In the genomic region with DNA sequence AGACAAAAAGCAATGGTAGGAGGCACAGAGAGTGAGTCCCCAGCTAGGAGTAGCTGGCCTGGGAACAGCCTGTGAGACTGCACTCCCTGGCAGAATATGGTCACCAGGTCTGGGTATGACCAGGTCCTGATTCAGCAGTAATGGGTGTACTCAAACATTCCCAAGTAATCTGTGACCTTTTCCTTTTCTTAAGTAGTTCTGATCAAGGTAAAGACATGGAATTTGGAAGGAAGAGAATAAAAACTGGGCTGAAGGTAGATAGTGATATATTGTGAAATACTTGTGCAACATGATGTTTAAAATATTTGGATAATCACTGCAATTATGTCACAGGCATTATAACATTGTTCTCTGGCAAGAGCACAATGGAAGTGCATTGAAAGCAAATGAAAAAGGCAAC, we compare ENCODE assay signal across 19 cellular contexts.
"Had no signal": no experiment of that assay in that cellular context is flagged by ENCODE, and none has a peak within 500 bp of the region (broad histone marks: within the 10 kb centered on the region; RNA-seq: fewer than 3 reads in every experiment).

No MANE protein-coding gene starts in this region.

- H3K9me3 ChIP-seq: esophagus squamous epithelium, ovary, right atrium auricular region had no signal

- H3K9me3 Mint-ChIP-seq: memory B cell; natural killer cell treated with Interleukin-12 subunit alpha and Interleukin-12 subunit beta and Interleukin-15 and Interleukin-18, amount 100 ng/mL, for 72 hours; neural progenitor cell; type B pancreatic cell had no signal

- H3K27ac ChIP-seq: epithelial cell of prostate, esophagus squamous epithelium, hepatocyte, neural progenitor cell, ovary, right atrium auricular region had no signal

- H3K36me3 ChIP-seq: esophagus squamous epithelium, neural progenitor cell, ovary, right atrium auricular region had no signal

- DNase-seq: effector memory CD4-positive, alpha-beta T cell; esophagus squamous epithelium; foreskin melanocyte; head of caudate nucleus; kidney glomerular epithelial cell; midbrain; nucleus accumbens; ovary; stimulated activated CD4-positive, alpha-beta T cell treated with anti-CD3 and anti-CD28 coated beads, Interleukin-2, amount 100 ng/mL, for 48 hours; stimulated activated naive CD4-positive, alpha-beta T cell treated with Interleukin-2 at 50 U/mL for 16 hours had no signal

- H3K4me2 ChIP-seq: hepatocyte, neural progenitor cell, smooth muscle cell had no signal

- H3K9ac ChIP-seq: neural progenitor cell had no signal

- H3K4me3 ChIP-seq: esophagus squamous epithelium, hepatocyte, neural progenitor cell, ovary, right atrium auricular region, smooth muscle cell had no signal

- ATAC-seq: natural killer cell treated with Interleukin-12 subunit alpha and Interleukin-12 subunit beta and Interleukin-15 and Interleukin-18, amount 100 ng/mL, for 72 hours had no signal

- H3K4me1 Mint-ChIP-seq: memory B cell, neural progenitor cell had no signal

- H3K27ac Mint-ChIP-seq: memory B cell; natural killer cell treated with Interleukin-12 subunit alpha and Interleukin-12 subunit beta and Interleukin-15 and Interleukin-18, amount 100 ng/mL, for 72 hours; neural progenitor cell; type B pancreatic cell had no signal

- FAIRE-seq: urothelium cell line had no signal

- H3K4me3 Mint-ChIP-seq: memory B cell; natural killer cell treated with Interleukin-12 subunit alpha and Interleukin-12 subunit beta and Interleukin-15 and Interleukin-18, amount 100 ng/mL, for 72 hours; neural progenitor cell; type B pancreatic cell had no signal

- H3K36me3 Mint-ChIP-seq: memory B cell; natural killer cell treated with Interleukin-12 subunit alpha and Interleukin-12 subunit beta and Interleukin-15 and Interleukin-18, amount 100 ng/mL, for 72 hours; neural progenitor cell; type B pancreatic cell had no signal

- H3K27me3 Mint-ChIP-seq: memory B cell, type B pancreatic cell had no signal

- H3K4me1 ChIP-seq: esophagus squamous epithelium, neural progenitor cell, right atrium auricular region had no signal

- H3K27me3 ChIP-seq: esophagus squamous epithelium, hepatocyte, neural progenitor cell, ovary, right atrium auricular region had no signal

- H2AFZ ChIP-seq: hepatocyte, neural progenitor cell had no signal
